In the genomic region with DNA sequence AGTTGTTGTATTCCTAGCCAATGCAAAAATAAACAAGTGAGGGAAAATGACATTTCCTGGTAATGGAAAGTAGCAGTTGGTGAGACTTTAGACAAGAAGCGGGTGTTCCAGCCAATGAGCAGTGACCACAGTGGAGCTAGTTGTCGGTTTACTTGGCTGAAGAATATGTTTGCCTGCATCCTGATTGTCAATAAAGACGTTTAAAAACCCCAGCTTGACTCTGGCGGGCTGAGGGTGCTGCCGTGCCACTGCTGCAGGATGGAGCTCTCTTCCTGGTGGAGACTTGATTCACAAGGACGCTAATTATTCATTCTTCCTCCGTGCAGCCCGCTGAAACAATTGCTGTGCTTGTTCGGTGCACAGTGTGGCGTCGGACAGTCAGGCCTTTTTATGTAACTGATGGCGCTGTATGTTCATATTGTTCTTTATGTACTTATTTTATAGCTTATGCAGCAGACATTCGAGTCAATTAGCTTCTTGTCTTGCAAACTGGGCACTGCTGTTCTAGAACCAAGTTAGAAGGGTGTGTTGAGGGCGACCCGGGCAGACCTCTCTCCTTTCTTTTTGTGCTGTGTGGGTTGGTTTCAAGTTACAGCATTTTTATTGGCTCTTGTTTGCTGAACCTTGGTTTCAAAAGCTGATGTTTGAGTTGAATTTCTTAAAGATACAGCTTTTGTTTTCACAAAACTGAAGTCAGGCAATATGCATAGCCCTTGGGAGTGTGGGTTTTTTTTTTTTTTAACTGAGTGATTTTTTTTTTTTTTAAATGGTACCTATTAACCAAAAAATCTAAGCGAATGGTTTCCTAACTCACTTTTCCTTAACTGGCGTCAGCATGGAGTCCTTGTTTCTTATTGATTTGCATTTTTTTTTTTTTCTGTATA, we compare ENCODE assay signal across 9 cellular contexts.
DNase-seq lines count a peak whose midpoint lies in the region; ATAC-seq and TF ChIP-seq lines count a peak whose summit lies in the region.
"Had no signal": no experiment of that assay in that cellular context is flagged by ENCODE, and none has a peak within 500 bp of the region (broad histone marks: within the 10 kb centered on the region; RNA-seq: fewer than 3 reads in every experiment).

No MANE protein-coding gene starts in this region.

- no peaks in the 10 kb centered on the region for H4K20me1 ChIP-seq in Karpas-422 (ENCODE audit: insufficient read depth, low read depth, low read length)

- no peaks in the 10 kb centered on the region for H3K9me3 ChIP-seq in Karpas-422 (ENCODE audit: low read length)

- H3K27ac ChIP-seq in Karpas-422 (ENCODE audit: low read length), result no peak overlapping the region

- no peaks in the 10 kb centered on the region for H3K36me3 ChIP-seq in Karpas-422 (ENCODE audit: insufficient read depth, low read length)

- H3K27me3 Mint-ChIP-seq in activated T-cell treated with anti-CD3 and anti-CD28 coated beads, Interleukin-2, amount 50 U/mL, for 24 hours, result peaks cover 83% of the 10 kb centered on the region
- peaks cover 44 to 73% of the 10 kb centered on the region in 2 donors for H3K27me3 Mint-ChIP-seq in natural killer cell treated with Interleukin-12 subunit alpha and Interleukin-12 subunit beta and Interleukin-15 and Interleukin-18, amount 100 ng/mL, for 72 hours

- 0 out of 2 replicates have a peak, but pooled peaks cover 3% of the 10 kb centered on the region for H3K27me3 ChIP-seq in Karpas-422 (ENCODE audit: low read length)

- no peaks in the 10 kb centered on the region; the same call in 1 of the 2 replicates for H3K4me1 ChIP-seq in Karpas-422 (ENCODE audit: low read length)

- H2AFZ ChIP-seq in Karpas-422 (ENCODE audit: low read length), result no peak overlapping the region

- H3K4me1 Mint-ChIP-seq in activated T-cell treated with anti-CD3 and anti-CD28 coated beads, Interleukin-2, amount 50 U/mL, for 24 hours (ENCODE audit: low read depth), result peaks cover 13% of the 10 kb centered on the region
- peaks cover 4 to 19% of the 10 kb centered on the region in 2 donors for H3K4me1 Mint-ChIP-seq in natural killer cell treated with Interleukin-12 subunit alpha and Interleukin-12 subunit beta and Interleukin-15 and Interleukin-18, amount 100 ng/mL, for 72 hours (ENCODE audit: low read depth in 2 of 2)

- no peak for TF ChIP-seq CTCF in fibroblast of pulmonary artery (IDR thresholded peaks at IDR 0.05; ENCODE audit: low read length, missing control alignments)

- no peaks in the 10 kb centered on the region for H3K36me3 Mint-ChIP-seq in activated T-cell treated with anti-CD3 and anti-CD28 coated beads, Interleukin-2, amount 50 U/mL, for 24 hours (ENCODE audit: low read depth)
- H3K36me3 Mint-ChIP-seq in natural killer cell treated with Interleukin-12 subunit alpha and Interleukin-12 subunit beta and Interleukin-15 and Interleukin-18, amount 100 ng/mL, for 72 hours, result no peaks in the 10 kb centered on the region
- H3K36me3 Mint-ChIP-seq: memory B cell had no signal

- H3K79me2 ChIP-seq in Karpas-422 (ENCODE audit: low read length), result no peaks in the 10 kb centered on the region

- H3K4me3 Mint-ChIP-seq in activated T-cell treated with anti-CD3 and anti-CD28 coated beads, Interleukin-2, amount 50 U/mL, for 24 hours, result peak overlapping the region; percentile 27
- H3K4me3 Mint-ChIP-seq in natural killer cell treated with Interleukin-12 subunit alpha and Interleukin-12 subunit beta and Interleukin-15 and Interleukin-18, amount 100 ng/mL, for 72 hours, result peak overlapping the region; percentile 30
- H3K4me3 Mint-ChIP-seq: memory B cell had no signal

- H3K9me3 Mint-ChIP-seq in activated T-cell treated with anti-CD3 and anti-CD28 coated beads, Interleukin-2, amount 50 U/mL, for 24 hours, result no peaks in the 10 kb centered on the region
- H3K9me3 Mint-ChIP-seq in natural killer cell treated with Interleukin-12 subunit alpha and Interleukin-12 subunit beta and Interleukin-15 and Interleukin-18, amount 100 ng/mL, for 72 hours, result no peaks in the 10 kb centered on the region

- H3K4me3 ChIP-seq in fibroblast of pulmonary artery (replicated peaks; ENCODE audit: low read depth, low read length) (peak overlapping the region; percentile 56), Karpas-422 (ENCODE audit: low read length) (no peak overlapping the region)

- H3K9ac ChIP-seq in Karpas-422 (ENCODE audit: low read length), result no peak overlapping the region

- no peaks in the 10 kb centered on the region for H3K9me2 ChIP-seq in Karpas-422 (replicated peaks; ENCODE audit: insufficient read depth, low read length)

- H3K27ac Mint-ChIP-seq in activated T-cell treated with anti-CD3 and anti-CD28 coated beads, Interleukin-2, amount 50 U/mL, for 24 hours, result no peak overlapping the region
- H3K27ac Mint-ChIP-seq in natural killer cell treated with Interleukin-12 subunit alpha and Interleukin-12 subunit beta and Interleukin-15 and Interleukin-18, amount 100 ng/mL, for 72 hours, result no peak overlapping the region
- H3K27ac Mint-ChIP-seq: memory B cell had no signal

- no peak for ATAC-seq in natural killer cell treated with Interleukin-12 subunit alpha and Interleukin-12 subunit beta and Interleukin-15 and Interleukin-18, amount 100 ng/mL, for 72 hours

- DNase-seq in activated T-cell treated with anti-CD3 and anti-CD28 coated beads, Interleukin-2, amount 50 U/mL, for 24 hours, result no peak
- no peak for DNase-seq in activated T-cell treated with anti-CD3 and anti-CD28 coated beads for 4 hours
- DNase-seq in HuH-7.5 (ENCODE audit: low spot score), result peak; percentile 39
- peak; percentile 82 for DNase-seq in SW480 (ENCODE audit: low spot score)
- peak; percentile 85 for DNase-seq in fibroblast of pulmonary artery (ENCODE audit: low read depth)
- DNase-seq in natural killer cell treated with Interleukin-12 subunit alpha and Interleukin-12 subunit beta and Interleukin-15 and Interleukin-18, amount 100 ng/mL, for 72 hours (ENCODE audit: low spot score), result no peak
- no peak for DNase-seq in central memory CD4-positive, alpha-beta T cell
- no peak for DNase-seq in Karpas-422

- no peak overlapping the region for H3K4me2 ChIP-seq in Karpas-422 (ENCODE audit: low read depth, low read length, poor library complexity, severe bottlenecking)

Comparison
In these comparisons a context has a peak if more than half of its experiments do, and no peak if none do; other contexts are left out.
1. DNase-seq: peak in HuH-7.5 (single experiment), SW480 (single experiment) and fibroblast of pulmonary artery (single experiment); none in activated T-cell treated with anti-CD3 and anti-CD28 coated beads, Interleukin-2, amount 50 U/mL, for 24 hours (single experiment), activated T-cell treated with anti-CD3 and anti-CD28 coated beads for 4 hours (single experiment), natural killer cell treated with Interleukin-12 subunit alpha and Interleukin-12 subunit beta and Interleukin-15 and Interleukin-18, amount 100 ng/mL, for 72 hours (single experiment), central memory CD4-positive, alpha-beta T cell (single experiment) and Karpas-422 (single experiment).